In the genomic region with DNA sequence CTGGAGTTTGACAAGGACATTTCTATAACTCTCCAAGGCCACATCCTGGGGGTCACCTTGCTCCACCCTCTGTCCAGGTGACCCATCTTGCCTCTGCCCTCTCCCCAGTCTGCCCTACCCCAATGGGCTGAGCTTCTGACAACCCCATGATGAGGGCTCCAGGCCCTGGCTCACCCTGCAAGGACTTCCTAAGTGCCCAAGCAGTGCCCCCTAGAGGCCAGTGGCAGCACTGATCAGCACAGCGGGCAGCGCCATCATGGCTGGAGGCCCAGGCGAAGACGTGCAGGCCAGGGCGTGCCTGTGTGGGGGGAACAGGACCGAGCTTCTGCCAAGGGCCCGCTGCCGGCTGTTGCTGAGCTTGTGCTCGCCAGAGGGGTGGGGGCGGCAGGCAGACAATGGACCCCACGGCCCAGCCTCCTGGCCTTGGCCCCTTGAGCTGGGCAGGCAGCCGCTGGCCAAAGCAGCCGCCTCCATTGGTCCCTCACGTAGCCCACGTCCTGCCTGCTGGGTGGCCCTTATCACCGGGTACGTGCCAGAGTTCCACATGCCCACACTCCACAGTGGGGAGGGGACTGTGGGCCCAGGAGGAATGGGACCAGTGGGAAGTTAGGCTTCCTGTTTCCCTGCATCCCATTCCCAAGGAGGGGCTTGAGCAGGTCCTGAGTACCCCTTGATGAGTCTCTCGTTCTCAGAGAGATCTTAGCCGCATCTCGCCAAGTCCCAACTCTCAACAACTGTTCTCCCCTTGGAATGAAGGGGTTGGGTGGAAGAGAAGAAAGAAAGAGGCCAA, we compare ENCODE assay signal across 1 cellular context.
TF ChIP-seq lines count a peak whose summit lies in the region.

No MANE protein-coding gene starts in this region.

TF ChIP-seq in HepG2, 621 proteins besides CTCF, POLR2A, EP300 and RAD21 (continued from another document and continues in another):
- TF ChIP-seq, protein P1, sequence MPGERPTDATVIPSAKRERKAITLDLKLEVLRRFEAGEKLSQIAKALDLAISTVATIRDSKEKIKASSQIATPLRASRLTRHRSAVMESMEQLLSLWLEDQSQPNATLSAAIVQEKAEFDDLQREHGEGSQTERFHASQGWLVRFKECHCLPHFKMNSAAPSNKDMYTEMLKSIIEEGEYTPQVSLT (CRISPR knock-in tag; IDR thresholded peaks at IDR 0.05; ENCODE audit: borderline replicate concordance, low read depth), result no peak
- TF ChIP-seq, protein P2, sequence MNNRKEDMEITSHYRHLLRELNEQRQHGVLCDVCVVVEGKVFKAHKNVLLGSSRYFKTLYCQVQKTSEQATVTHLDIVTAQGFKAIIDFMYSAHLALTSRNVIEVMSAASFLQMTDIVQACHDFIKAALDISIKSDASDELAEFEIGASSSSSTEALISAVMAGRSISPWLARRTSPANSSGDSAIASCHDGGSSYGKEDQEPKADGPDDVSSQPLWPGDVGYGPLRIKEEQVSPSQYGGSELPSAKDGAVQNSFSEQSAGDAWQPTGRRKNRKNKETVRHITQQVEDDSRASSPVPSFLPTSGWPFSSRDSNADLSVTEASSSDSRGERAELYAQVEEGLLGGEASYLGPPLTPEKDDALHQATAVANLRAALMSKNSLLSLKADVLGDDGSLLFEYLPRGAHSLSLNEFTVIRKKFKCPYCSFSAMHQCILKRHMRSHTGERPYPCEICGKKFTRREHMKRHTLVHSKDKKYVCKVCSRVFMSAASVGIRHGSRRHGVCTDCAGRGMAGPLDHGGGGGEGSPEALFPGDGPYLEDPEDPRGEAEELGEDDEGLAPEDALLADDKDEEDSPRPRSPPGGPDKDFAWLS (CRISPR knock-in tag; IDR thresholded peaks at IDR 0.05; ENCODE audit: borderline replicate concordance), result no peak
- no peak for TF ChIP-seq TGIF2 (CRISPR knock-in tag; IDR thresholded peaks at IDR 0.05)
- TF ChIP-seq JDP2 (CRISPR knock-in tag; IDR thresholded peaks at IDR 0.05; ENCODE audit: borderline replicate concordance), result no peak
- TF ChIP-seq, protein P3, sequence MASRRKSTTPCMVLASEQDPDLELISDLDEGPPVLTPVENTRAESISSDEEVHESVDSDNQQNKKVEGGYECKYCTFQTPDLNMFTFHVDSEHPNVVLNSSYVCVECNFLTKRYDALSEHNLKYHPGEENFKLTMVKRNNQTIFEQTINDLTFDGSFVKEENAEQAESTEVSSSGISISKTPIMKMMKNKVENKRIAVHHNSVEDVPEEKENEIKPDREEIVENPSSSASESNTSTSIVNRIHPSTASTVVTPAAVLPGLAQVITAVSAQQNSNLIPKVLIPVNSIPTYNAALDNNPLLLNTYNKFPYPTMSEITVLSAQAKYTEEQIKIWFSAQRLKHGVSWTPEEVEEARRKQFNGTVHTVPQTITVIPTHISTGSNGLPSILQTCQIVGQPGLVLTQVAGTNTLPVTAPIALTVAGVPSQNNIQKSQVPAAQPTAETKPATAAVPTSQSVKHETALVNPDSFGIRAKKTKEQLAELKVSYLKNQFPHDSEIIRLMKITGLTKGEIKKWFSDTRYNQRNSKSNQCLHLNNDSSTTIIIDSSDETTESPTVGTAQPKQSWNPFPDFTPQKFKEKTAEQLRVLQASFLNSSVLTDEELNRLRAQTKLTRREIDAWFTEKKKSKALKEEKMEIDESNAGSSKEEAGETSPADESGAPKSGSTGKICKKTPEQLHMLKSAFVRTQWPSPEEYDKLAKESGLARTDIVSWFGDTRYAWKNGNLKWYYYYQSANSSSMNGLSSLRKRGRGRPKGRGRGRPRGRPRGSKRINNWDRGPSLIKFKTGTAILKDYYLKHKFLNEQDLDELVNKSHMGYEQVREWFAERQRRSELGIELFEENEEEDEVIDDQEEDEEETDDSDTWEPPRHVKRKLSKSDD (CRISPR knock-in tag; IDR thresholded peaks at IDR 0.05; ENCODE audit: low read depth), result 0 out of 2 replicates have a peak, but pooled peaks have one; percentile 53
- no peak for TF ChIP-seq ZBTB21 (CRISPR knock-in tag; IDR thresholded peaks at IDR 0.05)
- TF ChIP-seq NFYB (CRISPR knock-in tag; IDR thresholded peaks at IDR 0.05), result no peak
- TF ChIP-seq, protein P4, sequence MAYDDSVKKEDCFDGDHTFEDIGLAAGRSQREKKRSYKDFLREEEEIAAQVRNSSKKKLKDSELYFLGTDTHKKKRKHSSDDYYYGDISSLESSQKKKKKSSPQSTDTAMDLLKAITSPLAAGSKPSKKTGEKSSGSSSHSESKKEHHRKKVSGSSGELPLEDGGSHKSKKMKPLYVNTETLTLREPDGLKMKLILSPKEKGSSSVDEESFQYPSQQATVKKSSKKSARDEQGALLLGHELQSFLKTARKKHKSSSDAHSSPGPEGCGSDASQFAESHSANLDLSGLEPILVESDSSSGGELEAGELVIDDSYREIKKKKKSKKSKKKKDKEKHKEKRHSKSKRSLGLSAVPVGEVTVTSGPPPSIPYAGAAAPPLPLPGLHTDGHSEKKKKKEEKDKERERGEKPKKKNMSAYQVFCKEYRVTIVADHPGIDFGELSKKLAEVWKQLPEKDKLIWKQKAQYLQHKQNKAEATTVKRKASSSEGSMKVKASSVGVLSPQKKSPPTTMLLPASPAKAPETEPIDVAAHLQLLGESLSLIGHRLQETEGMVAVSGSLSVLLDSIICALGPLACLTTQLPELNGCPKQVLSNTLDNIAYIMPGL (CRISPR knock-in tag; IDR thresholded peaks at IDR 0.05; ENCODE audit: borderline replicate concordance in 1 of 2, low read depth in 1 of 2), result peak in 1 of 2 experiments; percentile 58; a peak in 1 of 4 replicates
- no peak for TF ChIP-seq NR2C2 (CRISPR knock-in tag; IDR thresholded peaks at IDR 0.05; ENCODE audit: borderline replicate concordance)
- peak; percentile 83 for TF ChIP-seq SALL1 (CRISPR knock-in tag; IDR thresholded peaks at IDR 0.05)
- no peak for TF ChIP-seq ZFP41 (CRISPR knock-in tag; IDR thresholded peaks at IDR 0.05; ENCODE audit: borderline replicate concordance)
- TF ChIP-seq ZNF20 (CRISPR knock-in tag; IDR thresholded peaks at IDR 0.05), result no peak
- TF ChIP-seq NCOA1 (CRISPR knock-in tag; IDR thresholded peaks at IDR 0.05), result no peak
- TF ChIP-seq, protein P5, sequence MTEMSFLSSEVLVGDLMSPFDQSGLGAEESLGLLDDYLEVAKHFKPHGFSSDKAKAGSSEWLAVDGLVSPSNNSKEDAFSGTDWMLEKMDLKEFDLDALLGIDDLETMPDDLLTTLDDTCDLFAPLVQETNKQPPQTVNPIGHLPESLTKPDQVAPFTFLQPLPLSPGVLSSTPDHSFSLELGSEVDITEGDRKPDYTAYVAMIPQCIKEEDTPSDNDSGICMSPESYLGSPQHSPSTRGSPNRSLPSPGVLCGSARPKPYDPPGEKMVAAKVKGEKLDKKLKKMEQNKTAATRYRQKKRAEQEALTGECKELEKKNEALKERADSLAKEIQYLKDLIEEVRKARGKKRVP (CRISPR knock-in tag; IDR thresholded peaks at IDR 0.05), result no peak
- no peak for TF ChIP-seq CCDC6 (CRISPR knock-in tag; IDR thresholded peaks at IDR 0.05)
- 0 out of 2 replicates have a peak, but pooled peaks have one; percentile 46 for TF ChIP-seq HDAC2 (CRISPR knock-in tag; IDR thresholded peaks at IDR 0.05)
- TF ChIP-seq ZNF709 (CRISPR knock-in tag; IDR thresholded peaks at IDR 0.05), result no peak
- TF ChIP-seq PBX2 (CRISPR knock-in tag; IDR thresholded peaks at IDR 0.05), result no peak
- TF ChIP-seq ZFP91 (CRISPR knock-in tag; IDR thresholded peaks at IDR 0.05; ENCODE audit: borderline replicate concordance), result peak; percentile 53; the same call in 1 of the 2 replicates
- TF ChIP-seq, protein P6, sequence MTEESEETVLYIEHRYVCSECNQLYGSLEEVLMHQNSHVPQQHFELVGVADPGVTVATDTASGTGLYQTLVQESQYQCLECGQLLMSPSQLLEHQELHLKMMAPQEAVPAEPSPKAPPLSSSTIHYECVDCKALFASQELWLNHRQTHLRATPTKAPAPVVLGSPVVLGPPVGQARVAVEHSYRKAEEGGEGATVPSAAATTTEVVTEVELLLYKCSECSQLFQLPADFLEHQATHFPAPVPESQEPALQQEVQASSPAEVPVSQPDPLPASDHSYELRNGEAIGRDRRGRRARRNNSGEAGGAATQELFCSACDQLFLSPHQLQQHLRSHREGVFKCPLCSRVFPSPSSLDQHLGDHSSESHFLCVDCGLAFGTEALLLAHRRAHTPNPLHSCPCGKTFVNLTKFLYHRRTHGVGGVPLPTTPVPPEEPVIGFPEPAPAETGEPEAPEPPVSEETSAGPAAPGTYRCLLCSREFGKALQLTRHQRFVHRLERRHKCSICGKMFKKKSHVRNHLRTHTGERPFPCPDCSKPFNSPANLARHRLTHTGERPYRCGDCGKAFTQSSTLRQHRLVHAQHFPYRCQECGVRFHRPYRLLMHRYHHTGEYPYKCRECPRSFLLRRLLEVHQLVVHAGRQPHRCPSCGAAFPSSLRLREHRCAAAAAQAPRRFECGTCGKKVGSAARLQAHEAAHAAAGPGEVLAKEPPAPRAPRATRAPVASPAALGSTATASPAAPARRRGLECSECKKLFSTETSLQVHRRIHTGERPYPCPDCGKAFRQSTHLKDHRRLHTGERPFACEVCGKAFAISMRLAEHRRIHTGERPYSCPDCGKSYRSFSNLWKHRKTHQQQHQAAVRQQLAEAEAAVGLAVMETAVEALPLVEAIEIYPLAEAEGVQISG (CRISPR knock-in tag; IDR thresholded peaks at IDR 0.05), result peak; percentile 28; the same call in 1 of the 2 replicates
- no peak for TF ChIP-seq THAP11 (CRISPR knock-in tag; IDR thresholded peaks at IDR 0.05)
- 0 out of 2 replicates have a peak, but pooled peaks have one; percentile 18 for TF ChIP-seq ZKSCAN8 (CRISPR knock-in tag; IDR thresholded peaks at IDR 0.05; ENCODE audit: borderline replicate concordance)
- TF ChIP-seq, protein P7, sequence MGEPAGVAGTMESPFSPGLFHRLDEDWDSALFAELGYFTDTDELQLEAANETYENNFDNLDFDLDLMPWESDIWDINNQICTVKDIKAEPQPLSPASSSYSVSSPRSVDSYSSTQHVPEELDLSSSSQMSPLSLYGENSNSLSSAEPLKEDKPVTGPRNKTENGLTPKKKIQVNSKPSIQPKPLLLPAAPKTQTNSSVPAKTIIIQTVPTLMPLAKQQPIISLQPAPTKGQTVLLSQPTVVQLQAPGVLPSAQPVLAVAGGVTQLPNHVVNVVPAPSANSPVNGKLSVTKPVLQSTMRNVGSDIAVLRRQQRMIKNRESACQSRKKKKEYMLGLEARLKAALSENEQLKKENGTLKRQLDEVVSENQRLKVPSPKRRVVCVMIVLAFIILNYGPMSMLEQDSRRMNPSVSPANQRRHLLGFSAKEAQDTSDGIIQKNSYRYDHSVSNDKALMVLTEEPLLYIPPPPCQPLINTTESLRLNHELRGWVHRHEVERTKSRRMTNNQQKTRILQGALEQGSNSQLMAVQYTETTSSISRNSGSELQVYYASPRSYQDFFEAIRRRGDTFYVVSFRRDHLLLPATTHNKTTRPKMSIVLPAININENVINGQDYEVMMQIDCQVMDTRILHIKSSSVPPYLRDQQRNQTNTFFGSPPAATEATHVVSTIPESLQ (CRISPR knock-in tag; conservative IDR thresholded peaks at IDR 0.05), result no peak
- TF ChIP-seq ZMAT5 (CRISPR knock-in tag; IDR thresholded peaks at IDR 0.05; ENCODE audit: borderline replicate concordance, low read depth), result no peak
- TF ChIP-seq TARDBP (CRISPR knock-in tag; IDR thresholded peaks at IDR 0.05), result 0 out of 2 replicates have a peak, but pooled peaks have one; percentile 30
- TF ChIP-seq, protein P8, sequence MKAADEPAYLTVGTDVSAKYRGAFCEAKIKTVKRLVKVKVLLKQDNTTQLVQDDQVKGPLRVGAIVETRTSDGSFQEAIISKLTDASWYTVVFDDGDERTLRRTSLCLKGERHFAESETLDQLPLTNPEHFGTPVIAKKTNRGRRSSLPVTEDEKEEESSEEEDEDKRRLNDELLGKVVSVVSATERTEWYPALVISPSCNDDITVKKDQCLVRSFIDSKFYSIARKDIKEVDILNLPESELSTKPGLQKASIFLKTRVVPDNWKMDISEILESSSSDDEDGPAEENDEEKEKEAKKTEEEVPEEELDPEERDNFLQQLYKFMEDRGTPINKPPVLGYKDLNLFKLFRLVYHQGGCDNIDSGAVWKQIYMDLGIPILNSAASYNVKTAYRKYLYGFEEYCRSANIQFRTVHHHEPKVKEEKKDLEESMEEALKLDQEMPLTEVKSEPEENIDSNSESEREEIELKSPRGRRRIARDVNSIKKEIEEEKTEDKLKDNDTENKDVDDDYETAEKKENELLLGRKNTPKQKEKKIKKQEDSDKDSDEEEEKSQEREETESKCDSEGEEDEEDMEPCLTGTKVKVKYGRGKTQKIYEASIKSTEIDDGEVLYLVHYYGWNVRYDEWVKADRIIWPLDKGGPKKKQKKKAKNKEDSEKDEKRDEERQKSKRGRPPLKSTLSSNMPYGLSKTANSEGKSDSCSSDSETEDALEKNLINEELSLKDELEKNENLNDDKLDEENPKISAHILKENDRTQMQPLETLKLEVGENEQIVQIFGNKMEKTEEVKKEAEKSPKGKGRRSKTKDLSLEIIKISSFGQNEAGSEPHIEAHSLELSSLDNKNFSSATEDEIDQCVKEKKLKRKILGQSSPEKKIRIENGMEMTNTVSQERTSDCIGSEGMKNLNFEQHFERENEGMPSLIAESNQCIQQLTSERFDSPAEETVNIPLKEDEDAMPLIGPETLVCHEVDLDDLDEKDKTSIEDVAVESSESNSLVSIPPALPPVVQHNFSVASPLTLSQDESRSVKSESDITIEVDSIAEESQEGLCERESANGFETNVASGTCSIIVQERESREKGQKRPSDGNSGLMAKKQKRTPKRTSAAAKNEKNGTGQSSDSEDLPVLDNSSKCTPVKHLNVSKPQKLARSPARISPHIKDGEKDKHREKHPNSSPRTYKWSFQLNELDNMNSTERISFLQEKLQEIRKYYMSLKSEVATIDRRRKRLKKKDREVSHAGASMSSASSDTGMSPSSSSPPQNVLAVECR (CRISPR knock-in tag; IDR thresholded peaks at IDR 0.05; ENCODE audit: borderline replicate concordance), result peak; percentile 35; the same call in 1 of the 2 replicates
- no peak for TF ChIP-seq ZNF737 (CRISPR knock-in tag; IDR thresholded peaks at IDR 0.05; ENCODE audit: borderline replicate concordance)
- TF ChIP-seq ZNF549 (CRISPR knock-in tag; IDR thresholded peaks at IDR 0.05), result no peak
- TF ChIP-seq ZNF672 (CRISPR knock-in tag; IDR thresholded peaks at IDR 0.05), result 0 out of 2 replicates have a peak, but pooled peaks have one; percentile 34
- TF ChIP-seq SMARCC2 (IDR thresholded peaks at IDR 0.05), result no peak
- TF ChIP-seq RELA (CRISPR knock-in tag; IDR thresholded peaks at IDR 0.05), result no peak
- TF ChIP-seq CENPT (CRISPR knock-in tag; IDR thresholded peaks at IDR 0.05; ENCODE audit: low read depth), result no peak
